8 cellular contexts compared by ENCODE assay signal in the genomic region with DNA sequence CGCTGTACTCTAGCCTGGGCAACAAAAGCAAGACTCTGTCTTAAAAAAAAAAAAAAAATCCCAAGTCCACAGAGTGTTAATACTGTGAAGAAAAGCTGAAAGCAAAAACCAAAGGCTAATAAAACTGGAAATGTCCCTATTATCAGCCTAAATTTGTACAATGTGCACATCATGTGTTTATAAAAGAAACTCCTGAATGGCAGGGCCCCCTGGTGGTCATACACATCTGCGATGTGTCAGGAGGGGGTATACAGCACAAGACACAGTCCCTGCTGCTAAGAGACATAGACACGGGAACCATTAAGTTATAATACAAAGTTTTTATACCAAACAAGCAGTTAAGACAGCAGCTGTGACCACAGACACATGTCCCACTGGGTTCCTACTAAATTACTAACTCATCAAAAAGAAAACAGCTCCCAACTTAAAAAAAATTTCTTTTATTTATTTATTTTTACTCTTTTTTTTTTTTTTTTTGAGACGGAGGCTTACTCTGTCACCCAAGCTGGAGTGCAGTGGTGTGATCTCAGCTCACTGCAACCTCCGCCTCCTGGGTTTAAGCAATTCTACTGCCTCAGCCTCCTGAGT. TPM values are rescaled to one million over a fixed set of nuclear protein-coding genes. Genes with fewer than 3 reads are reported as not detected.
DNase-seq lines count a peak whose midpoint lies in the region; ATAC-seq and TF ChIP-seq lines count a peak whose summit lies in the region.

No MANE protein-coding gene starts in this region.

- intact Hi-C loops in right lobe of liver (cut with DNase I): no loop called here

- WGBS in right lobe of liver (ENCODE audit: insufficient coverage, low coverage, low lambda C conversion rate, missing lambda C conversion rate): 44% methylated on average over 5 of the region's 5 CpGs

- H3K27me3 ChIP-seq in right lobe of liver: no peaks in the 10 kb centered on the region

- H3K4me3 ChIP-seq in choroid plexus epithelial cell (ENCODE audit: low read depth, low read length) (no peak overlapping the region), right lobe of liver (no peak overlapping the region)

- H3K36me3 ChIP-seq in right lobe of liver: peaks cover 0 to 8% (median 2%) of the 10 kb centered on the region in 4 donors

- DNase-seq in DMS153 (lab: John Stamatoyannopoulos, UW): peak; percentile 20
- peak; percentile 14 for DNase-seq in NCI-H446 treated with DMSO at 0.1 percent for 48 hours (lab: John Stamatoyannopoulos, UW)
- peak; percentile 87 for DNase-seq in activated CD4-positive, alpha-beta T cell treated with anti-CD3 and anti-CD28 coated beads for 48 hours
- DNase-seq in choroid plexus epithelial cell (ENCODE audit: low read depth): peak; percentile 95
- peak in 2 of 3 donors; percentile 85 to 86 for DNase-seq in right lobe of liver
- DNase-seq in stimulated activated CD4-positive, alpha-beta T cell treated with anti-CD3 and anti-CD28 coated beads, TNF-alpha, amount 100 ng/mL, for 48 hours (ENCODE audit: low read depth in 3 of 3): peak; percentile 63 to 70 (median 65)

- no peak for TF ChIP-seq POLR2A in right lobe of liver (IDR thresholded peaks at IDR 0.05)

- ATAC-seq in HG02571 (IDR thresholded peaks at IDR 0.05; ENCODE audit: unreplicated experiment) (peak; percentile 64), right lobe of liver (peak; percentile 65 to 79 (median 77)), HG03520 (IDR thresholded peaks at IDR 0.05; ENCODE audit: unreplicated experiment) (no peak)

- no peak overlapping the region for H3K27ac ChIP-seq in right lobe of liver

- TF ChIP-seq CTCF in choroid plexus epithelial cell (conservative IDR thresholded peaks at IDR 0.05; ENCODE audit: low read depth, low read length): peak; percentile 90
- peak; percentile 78 to 85 (median 82) for TF ChIP-seq CTCF in right lobe of liver (IDR thresholded peaks at IDR 0.05)

- no peaks in the 10 kb centered on the region for H3K9me3 ChIP-seq in right lobe of liver

- H3K4me1 ChIP-seq in right lobe of liver: peaks cover 0 to 30% (median 3%) of the 10 kb centered on the region in 4 donors

RNA-seq across cellular contexts. Expression of a gene that starts 31.0 kb away (rescaled TPM):
- 100 to 1,000 TPM; 115 to 371 (median 261) TPM for total RNA-seq in right lobe of liver

Comparison
In these comparisons a context has a peak if more than half of its experiments do, and no peak if none do; other contexts are left out.
1. DNase-seq: peak in every context shown above with its lines; median percentile 95 in choroid plexus epithelial cell; 87 in activated CD4-positive, alpha-beta T cell treated with anti-CD3 and anti-CD28 coated beads for 48 hours; 86 in right lobe of liver; 65 in stimulated activated CD4-positive, alpha-beta T cell treated with anti-CD3 and anti-CD28 coated beads, TNF-alpha, amount 100 ng/mL, for 48 hours; 20 in DMS153; 14 in NCI-H446 treated with DMSO at 0.1 percent for 48 hours.